ENCODE assay signal across 8 cellular contexts in genomic region chr3:43855674-43856299, GRCh38.
DNase-seq lines count a peak whose midpoint lies in the region; FAIRE-seq and TF ChIP-seq lines count a peak whose summit lies in the region.

No MANE protein-coding gene starts in this region.

- in situ Hi-C loops in astrocyte of the cerebellum (cut with HindIII; ENCODE audit: low sequenced_read_pairs): no loop called here

- FAIRE-seq in HTR-8/SVneo (lab: Jason Lieb, UNC): no peak

- peak; percentile 84 for TF ChIP-seq CTCF in astrocyte of the cerebellum (IDR thresholded peaks at IDR 0.05; ENCODE audit: low read depth, low read length, missing control alignments)

- DNase-seq in NCI-H2227 (lab: John Stamatoyannopoulos, UW; ENCODE audit: unreplicated experiment) (peak; percentile 58), NCI-H2227 treated with DMSO at 0.1 percent for 48 hours (lab: John Stamatoyannopoulos, UW) (no peak), HTR-8/SVneo (ENCODE audit: insufficient read length, low spot score) (peak; percentile 57), RPMI8226 (peak; percentile 75), astrocyte of the cerebellum (ENCODE audit: low read depth) (peak; percentile 20), iPS DF 19.7 (ENCODE audit: low read depth, low spot score) (peak; percentile 28), cortex of kidney (lab: John Stamatoyannopoulos, UW) (no peak)
- DNase-seq in stimulated activated CD4-positive, alpha-beta T cell treated with anti-CD3 and anti-CD28 coated beads, Interleukin-2, amount 100 ng/mL, for 48 hours: peak; percentile 32 to 39

- no peak overlapping the region for H3K4me3 ChIP-seq in astrocyte of the cerebellum (ENCODE audit: low read depth, low read length)

Comparison
In these comparisons a context has a peak if more than half of its experiments do, and no peak if none do; other contexts are left out.
1. DNase-seq: peak in NCI-H2227 (single experiment), HTR-8/SVneo (single experiment), RPMI8226 (single experiment), astrocyte of the cerebellum (single experiment), iPS DF 19.7 (single experiment) and stimulated activated CD4-positive, alpha-beta T cell treated with anti-CD3 and anti-CD28 coated beads, Interleukin-2, amount 100 ng/mL, for 48 hours (2 of 2); none in NCI-H2227 treated with DMSO at 0.1 percent for 48 hours (single experiment) and cortex of kidney (single experiment).